Comparison of ENCODE assay signal across 23 cellular contexts in the genomic region with DNA sequence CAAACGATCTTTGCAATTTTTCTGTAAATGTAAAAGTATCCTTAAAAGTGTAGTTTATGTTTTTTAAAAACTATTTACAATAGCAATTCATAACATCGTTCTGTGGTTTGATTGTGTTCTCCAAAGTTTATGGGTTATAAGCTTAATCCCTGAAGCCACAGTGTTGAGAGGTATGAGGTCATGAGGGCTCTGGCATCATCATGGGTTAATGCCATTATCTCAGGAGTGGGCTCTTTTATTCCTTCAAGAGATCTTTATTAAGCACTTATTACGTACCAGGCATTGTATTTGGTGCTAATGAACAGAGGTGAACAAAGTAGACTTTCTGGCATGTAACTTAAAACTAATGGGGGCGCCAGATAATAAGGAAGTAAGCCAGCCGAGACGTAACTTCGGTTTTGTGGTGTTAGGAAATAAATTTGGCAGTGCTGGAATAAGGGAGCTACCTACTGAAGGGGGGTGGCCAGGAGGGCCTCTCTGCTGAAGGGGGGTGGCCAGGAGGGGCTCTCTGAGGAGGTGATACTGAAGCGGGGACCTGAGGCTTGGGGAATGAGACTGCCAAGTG.
A peak's percentile ranks its signal among the peaks of the same experiment; 100 is the strongest.
DNase-seq lines count a peak whose midpoint lies in the region; ATAC-seq, FAIRE-seq and TF ChIP-seq lines count a peak whose summit lies in the region.
"Had no signal": no experiment of that assay in that cellular context is flagged by ENCODE, and none has a peak within 500 bp of the region (broad histone marks: within the 10 kb centered on the region; RNA-seq: fewer than 3 reads in every experiment).

No MANE protein-coding gene starts in this region.

- no peaks in the 10 kb centered on the region for H3K27me3 ChIP-seq in cardiac muscle cell
- H3K27me3 ChIP-seq in astrocyte (ENCODE audit: insufficient read depth, low read length) = no peaks in the 10 kb centered on the region
- H3K27me3 ChIP-seq: BLaER1 treated with 17β-estradiol and CSF1 and Interleukin-3, amounts not matched to agents 10 nM and 100 nM had no signal

- H3K9me3 ChIP-seq in cardiac muscle cell (ENCODE audit: low read depth) = no peaks in the 10 kb centered on the region
- H3K9me3 ChIP-seq in astrocyte (ENCODE audit: insufficient read depth, low read depth, low read length) = no peaks in the 10 kb centered on the region
- H3K9me3 ChIP-seq: BLaER1 treated with 17β-estradiol and CSF1 and Interleukin-3, amounts not matched to agents 10 nM and 100 nM; Caco-2 had no signal

- H3K4me3 Mint-ChIP-seq in astrocyte (ENCODE audit: unreplicated experiment) = no peak overlapping the region
- no peak overlapping the region for H3K4me3 Mint-ChIP-seq in stimulated activated effector memory CD8-positive, alpha-beta T cell treated with anti-CD3 and anti-CD28 coated beads, Interleukin-12 subunit alpha, Interleukin-12 subunit beta, amount 100 ng/mL, for 72 hours
- no peak overlapping the region for H3K4me3 Mint-ChIP-seq in activated CD4-positive, alpha-beta T cell treated with anti-CD3 and anti-CD28 coated beads, Interleukin-2, amount 10 ng/mL, durations not matched to agents 24 days and 14 days
- H3K4me3 Mint-ChIP-seq: activated CD4-positive, alpha-beta memory T cell treated with anti-CD3 and anti-CD28 coated beads for 36 hours; nephron; WTC11 had no signal

- peaks cover 25% of the 10 kb centered on the region for H3K36me3 ChIP-seq in cardiac muscle cell
- peaks cover 14% of the 10 kb centered on the region for H3K36me3 ChIP-seq in astrocyte (ENCODE audit: insufficient read depth, low read length)

- no peaks in the 10 kb centered on the region for H3K27me3 Mint-ChIP-seq in astrocyte (ENCODE audit: low read depth, unreplicated experiment)
- no peaks in the 10 kb centered on the region for H3K27me3 Mint-ChIP-seq in activated CD4-positive, alpha-beta T cell treated with anti-CD3 and anti-CD28 coated beads, Interleukin-2, amount 10 ng/mL, durations not matched to agents 24 days and 14 days
- H3K27me3 Mint-ChIP-seq: activated CD4-positive, alpha-beta memory T cell treated with anti-CD3 and anti-CD28 coated beads for 36 hours; progenitor cell of endocrine pancreas had no signal

- H3K4me3 ChIP-seq in cardiac muscle cell (no peak overlapping the region), astrocyte (ENCODE audit: insufficient read depth, low read depth, low read length) (no peak overlapping the region), fibroblast of pulmonary artery (replicated peaks; ENCODE audit: low read depth, low read length) (no peak overlapping the region)
- H3K4me3 ChIP-seq: BLaER1 treated with 17β-estradiol and CSF1 and Interleukin-3, amounts not matched to agents 10 nM and 100 nM had no signal

- no peak overlapping the region for H3K27ac Mint-ChIP-seq in astrocyte (ENCODE audit: unreplicated experiment)
- H3K27ac Mint-ChIP-seq in stimulated activated effector memory CD8-positive, alpha-beta T cell treated with anti-CD3 and anti-CD28 coated beads, Interleukin-12 subunit alpha, Interleukin-12 subunit beta, amount 100 ng/mL, for 72 hours = peak overlapping the region; percentile 37
- no peak overlapping the region for H3K27ac Mint-ChIP-seq in activated CD4-positive, alpha-beta T cell treated with anti-CD3 and anti-CD28 coated beads, Interleukin-2, amount 10 ng/mL, durations not matched to agents 24 days and 14 days
- H3K27ac Mint-ChIP-seq: activated CD4-positive, alpha-beta memory T cell treated with anti-CD3 and anti-CD28 coated beads for 36 hours; nephron; progenitor cell of endocrine pancreas had no signal

- H3K4me1 Mint-ChIP-seq in astrocyte (ENCODE audit: low read depth, unreplicated experiment) = peaks cover 30% of the 10 kb centered on the region
- peaks cover 30% of the 10 kb centered on the region for H3K4me1 Mint-ChIP-seq in stimulated activated effector memory CD8-positive, alpha-beta T cell treated with anti-CD3 and anti-CD28 coated beads, Interleukin-12 subunit alpha, Interleukin-12 subunit beta, amount 100 ng/mL, for 72 hours
- peaks cover 30% of the 10 kb centered on the region for H3K4me1 Mint-ChIP-seq in activated CD4-positive, alpha-beta T cell treated with anti-CD3 and anti-CD28 coated beads, Interleukin-2, amount 10 ng/mL, durations not matched to agents 24 days and 14 days
- H3K4me1 Mint-ChIP-seq: nephron, WTC11 had no signal

- H3K4me1 ChIP-seq in cardiac muscle cell (ENCODE audit: low read depth) (no peaks in the 10 kb centered on the region), astrocyte (ENCODE audit: insufficient read depth, low read length) (peaks cover 36% of the 10 kb centered on the region)
- H3K4me1 ChIP-seq: Caco-2 had no signal

- H3K27ac ChIP-seq in cardiac muscle cell = no peak overlapping the region
- H3K27ac ChIP-seq in astrocyte (ENCODE audit: low read depth, low read length) = peak overlapping the region; percentile 67
- H3K27ac ChIP-seq: RWPE1 had no signal

- H3K36me3 Mint-ChIP-seq in astrocyte (ENCODE audit: low read depth, unreplicated experiment) = peaks cover 22% of the 10 kb centered on the region
- H3K36me3 Mint-ChIP-seq in stimulated activated effector memory CD8-positive, alpha-beta T cell treated with anti-CD3 and anti-CD28 coated beads, Interleukin-12 subunit alpha, Interleukin-12 subunit beta, amount 100 ng/mL, for 72 hours = peaks cover 64% of the 10 kb centered on the region
- peaks cover 39% of the 10 kb centered on the region for H3K36me3 Mint-ChIP-seq in activated CD4-positive, alpha-beta T cell treated with anti-CD3 and anti-CD28 coated beads, Interleukin-2, amount 10 ng/mL, durations not matched to agents 24 days and 14 days (ENCODE audit: low read depth)

- peak overlapping the region; percentile 23 for H3K9ac ChIP-seq in astrocyte (ENCODE audit: low read length)
- H3K9ac ChIP-seq: BLaER1 treated with 17β-estradiol and CSF1 and Interleukin-3, amounts not matched to agents 10 nM and 100 nM had no signal

- H3K4me2 ChIP-seq in astrocyte (ENCODE audit: low read length) = no peak overlapping the region
- H3K4me2 ChIP-seq: BLaER1 treated with 17β-estradiol and CSF1 and Interleukin-3, amounts not matched to agents 10 nM and 100 nM had no signal

- intact Hi-C loops in Right ventricle myocardium inferior (cut with DNase I) = loop anchor here (5.0 kb wide), 1 partner anchor 96 kb away; no protein-coding TSS in a partner anchor
- intact Hi-C loops in activated CD4-positive, alpha-beta T cell treated with anti-CD3 and anti-CD28 coated beads, Interleukin-2, amount 10 ng/mL, durations not matched to agents 24 days and 14 days (cut with micrococcal nuclease) = no loop called here

- no peaks in the 10 kb centered on the region for H3K9me3 Mint-ChIP-seq in astrocyte (ENCODE audit: unreplicated experiment)
- H3K9me3 Mint-ChIP-seq in stimulated activated effector memory CD8-positive, alpha-beta T cell treated with anti-CD3 and anti-CD28 coated beads, Interleukin-12 subunit alpha, Interleukin-12 subunit beta, amount 100 ng/mL, for 72 hours = no peaks in the 10 kb centered on the region
- H3K9me3 Mint-ChIP-seq in activated CD4-positive, alpha-beta T cell treated with anti-CD3 and anti-CD28 coated beads, Interleukin-2, amount 10 ng/mL, durations not matched to agents 24 days and 14 days = no peaks in the 10 kb centered on the region
- H3K9me3 Mint-ChIP-seq: activated CD4-positive, alpha-beta memory T cell treated with anti-CD3 and anti-CD28 coated beads for 36 hours; nephron; WTC11 had no signal

- ATAC-seq in Right ventricle myocardium inferior = no peak
- ATAC-seq in stimulated activated effector memory CD8-positive, alpha-beta T cell treated with anti-CD3 and anti-CD28 coated beads, Interleukin-12 subunit alpha, Interleukin-12 subunit beta, amount 100 ng/mL, for 72 hours = no peak
- ATAC-seq: WTC11 had no signal

- no peaks in the 10 kb centered on the region for H3K79me2 ChIP-seq in astrocyte (ENCODE audit: insufficient read depth, low read length)

- peak; percentile 21 for TF ChIP-seq CTCF in cardiac muscle cell (IDR thresholded peaks at IDR 0.05; ENCODE audit: low read depth, low read length)
- TF ChIP-seq CTCF in astrocyte (IDR thresholded peaks at IDR 0.05; ENCODE audit: insufficient read depth, low read depth, low read length) = no peak
- TF ChIP-seq CTCF in fibroblast of pulmonary artery (IDR thresholded peaks at IDR 0.05; ENCODE audit: low read length, missing control alignments) = peak; percentile 10

- H2AFZ ChIP-seq in astrocyte (ENCODE audit: low read depth, low read length) = no peak overlapping the region

- DNase-seq in cardiac muscle cell (ENCODE audit: low read depth in 1 of 2, low spot score in 1 of 2) = peak in 1 of 2 donors; percentile 54
- DNase-seq in Right ventricle myocardium inferior (ENCODE audit: missing footprints) = no peak
- DNase-seq in astrocyte (ENCODE audit: low read depth) = no peak
- DNase-seq in fibroblast of pulmonary artery (ENCODE audit: low read depth) = peak; percentile 34
- no peak for DNase-seq in stimulated activated effector memory CD8-positive, alpha-beta T cell treated with anti-CD3 and anti-CD28 coated beads, Interleukin-12 subunit alpha, Interleukin-12 subunit beta, amount 100 ng/mL, for 72 hours (ENCODE audit: low spot score in 2 of 2)
- no peak for DNase-seq in NCI-H146 treated with DMSO at 0.1 percent for 48 hours (lab: John Stamatoyannopoulos, UW; ENCODE audit: unreplicated experiment)
- DNase-seq in activated CD4-positive, alpha-beta T cell treated with anti-CD3 and anti-CD28 coated beads, Interleukin-2, amount 10 ng/mL, durations not matched to agents 24 days and 14 days = no peak
- no peak for DNase-seq in NCI-H748 treated with DMSO at 0.1 percent for 48 hours (lab: John Stamatoyannopoulos, UW)
- DNase-seq: activated CD4-positive, alpha-beta memory T cell treated with anti-CD3 and anti-CD28 coated beads for 36 hours; activated effector memory CD4-positive, alpha-beta T cell treated with anti-CD3 and anti-CD28 coated beads, Interleukin-2, amount 50 U/mL, for 16 hours; caudate nucleus; Karpas-422; NCI-H1092 treated with DMSO at 0.1 percent for 48 hours; NCI-H2107; NCI-H524; T-helper 9 cell had no signal

- H4K20me1 ChIP-seq in astrocyte (ENCODE audit: insufficient read depth, low read length) = no peaks in the 10 kb centered on the region
- H4K20me1 ChIP-seq: BLaER1 treated with 17β-estradiol and CSF1 and Interleukin-3, amounts not matched to agents 10 nM and 100 nM had no signal

- no peak for FAIRE-seq in astrocyte (lab: Jason Lieb, UNC)
- FAIRE-seq: GM12892 had no signal
